In the genomic region with DNA sequence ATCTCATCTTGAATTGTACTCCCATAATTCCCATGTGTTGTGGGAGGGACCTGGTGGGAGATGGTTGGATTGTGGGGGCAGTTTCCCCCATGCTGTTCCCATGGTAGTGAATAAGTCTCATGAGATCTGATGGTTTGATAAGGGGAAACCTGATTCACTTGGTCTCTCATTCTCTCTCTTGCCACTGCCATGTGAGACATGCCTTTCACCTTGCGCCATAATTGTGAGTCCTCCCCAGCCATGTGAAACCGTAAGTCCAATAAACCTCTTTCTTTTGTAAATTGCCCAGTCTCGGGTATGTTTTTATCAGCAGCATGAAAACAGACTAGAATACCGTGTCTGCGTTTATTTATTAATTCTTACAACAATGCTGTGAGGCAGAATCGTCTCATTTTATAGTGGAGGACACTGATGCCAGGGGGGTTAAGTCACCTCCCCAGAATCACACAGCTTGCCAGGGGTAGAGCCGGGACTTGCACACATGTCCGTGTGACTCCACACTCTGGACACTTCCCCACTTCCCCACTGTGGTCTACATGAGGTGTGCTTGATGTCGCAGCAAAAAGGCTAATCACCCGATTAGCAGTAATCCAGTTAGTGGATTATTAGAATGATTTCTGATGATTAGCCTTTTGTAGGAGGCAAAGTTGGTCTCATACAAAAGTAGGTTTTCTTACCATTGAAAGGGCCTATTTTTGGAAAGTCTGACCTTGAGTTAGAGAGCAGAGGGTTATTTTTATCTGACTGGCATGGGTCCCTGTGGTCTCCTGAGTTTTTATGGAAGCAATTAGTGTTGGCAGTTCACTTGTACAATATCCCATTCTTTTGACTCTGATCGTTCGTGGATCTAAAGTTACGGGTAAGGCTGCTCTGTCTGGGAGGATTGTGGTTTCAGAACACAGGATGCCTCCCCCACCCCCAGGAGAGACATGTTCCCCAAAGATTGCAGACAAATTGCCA, we compare ENCODE assay signal across 27 cellular contexts. TPM values are rescaled to one million over a fixed set of nuclear protein-coding genes. Genes with fewer than 3 reads are reported as not detected.
DNase-seq lines count a peak whose midpoint lies in the region; ATAC-seq and TF ChIP-seq lines count a peak whose summit lies in the region.
"Had no signal": no experiment of that assay in that cellular context is flagged by ENCODE, and none has a peak within 500 bp of the region (broad histone marks: within the 10 kb centered on the region; RNA-seq: fewer than 3 reads in every experiment).

No MANE protein-coding gene starts in this region.

- peak; percentile 48 for DNase-seq in AG10803 (ENCODE audit: low read depth)
- DNase-seq in COLO829 (ENCODE audit: low spot score) = peak; percentile 45
- peak; percentile 56 for DNase-seq in myocyte (ENCODE audit: low read depth)
- DNase-seq in vagina (ENCODE audit: extremely low spot score in 2 of 2) = no peak
- no peak for DNase-seq in NCI-H345 treated with DMSO at 0.1 percent for 48 hours (lab: John Stamatoyannopoulos, UW; ENCODE audit: unreplicated experiment)
- DNase-seq: activated CD4-positive, alpha-beta memory T cell treated with anti-CD3 and anti-CD28 coated beads for 36 hours; activated CD4-positive, alpha-beta T cell treated with anti-CD3 and anti-CD28 coated beads for 1 hour; activated CD8-positive, alpha-beta memory T cell treated with anti-CD3 and anti-CD28 coated beads, Interleukin-2, amount 50 U/mL, for 4 hours; activated naive CD4-positive, alpha-beta T cell; adrenal gland; C1 segment of cervical spinal cord; dermis blood vessel endothelial cell; DMS79 treated with DMSO at 0.1 percent for 48 hours; gastrocnemius medialis; GF-D8; HCEC 1CT; kidney; lower lobe of right lung; natural killer cell; NCI-H510A treated with DMSO at 0.1 percent for 48 hours; NK-92 treated with Interleukin-12 subunit alpha and Interleukin-12 subunit beta, amount 100 ng/mL, for 24 hours; PC-3; stimulated activated naive CD8-positive, alpha-beta T cell treated with anti-CD3 and anti-CD28 coated beads, Interleukin-15, Interleukin-2, amounts not matched to agents 100 U/mL and 50 U/mL, for 24 hours had no signal

- H3K4me3 ChIP-seq in AG10803 (ENCODE audit: low read length) = no peak overlapping the region
- no peak overlapping the region for H3K4me3 ChIP-seq in vagina
- H3K4me3 ChIP-seq: adrenal gland, esophagus muscularis mucosa, gastrocnemius medialis, lower lobe of right lung, smooth muscle cell had no signal

- TF ChIP-seq POLR2A in vagina (IDR thresholded peaks at IDR 0.05) = no peak

- intact Hi-C loops in vagina (cut with DNase I) = no loop called here

- no peaks in the 10 kb centered on the region for H3K27me3 ChIP-seq in vagina
- H3K27me3 ChIP-seq: adrenal gland, esophagus muscularis mucosa, gastrocnemius medialis had no signal

- peak; percentile 70 for ATAC-seq in SK-N-SH treated with all-trans-retinoic acid at 6 μM for 48 hours
- no peak for ATAC-seq in HG02885 (IDR thresholded peaks at IDR 0.05; ENCODE audit: poor library complexity, unreplicated experiment)
- ATAC-seq: gastrocnemius medialis; lower lobe of right lung; natural killer cell; PC-3; stimulated activated naive CD8-positive, alpha-beta T cell treated with anti-CD3 and anti-CD28 coated beads, Interleukin-15, Interleukin-2, amounts not matched to agents 100 U/mL and 50 U/mL, for 24 hours had no signal

- no peak for TF ChIP-seq CTCF in AG10803 (conservative IDR thresholded peaks at IDR 0.05; ENCODE audit: low read length)
- TF ChIP-seq CTCF in vagina (IDR thresholded peaks at IDR 0.05) = no peak

- no peaks in the 10 kb centered on the region for H3K9me3 ChIP-seq in vagina
- H3K9me3 ChIP-seq: adrenal gland, esophagus muscularis mucosa, gastrocnemius medialis had no signal

- H3K4me1 ChIP-seq in vagina = no peaks in the 10 kb centered on the region
- H3K4me1 ChIP-seq: lower lobe of right lung had no signal

- H3K27ac ChIP-seq in vagina = no peak overlapping the region
- H3K27ac ChIP-seq: adrenal gland, esophagus muscularis mucosa, gastrocnemius medialis, lower lobe of right lung had no signal

- H3K36me3 ChIP-seq in vagina = no peaks in the 10 kb centered on the region
- H3K36me3 ChIP-seq: adrenal gland, esophagus muscularis mucosa, gastrocnemius medialis, lower lobe of right lung had no signal

TF ChIP-seq in SK-N-SH treated with all-trans-retinoic acid at 6 μM for 48 hours, 23 proteins besides CTCF, POLR2A, EP300 and RAD21:
- no peak for TF ChIP-seq SNAI2 (CRISPR knock-in tag; IDR thresholded peaks at IDR 0.05)
- TF ChIP-seq, protein P1, sequence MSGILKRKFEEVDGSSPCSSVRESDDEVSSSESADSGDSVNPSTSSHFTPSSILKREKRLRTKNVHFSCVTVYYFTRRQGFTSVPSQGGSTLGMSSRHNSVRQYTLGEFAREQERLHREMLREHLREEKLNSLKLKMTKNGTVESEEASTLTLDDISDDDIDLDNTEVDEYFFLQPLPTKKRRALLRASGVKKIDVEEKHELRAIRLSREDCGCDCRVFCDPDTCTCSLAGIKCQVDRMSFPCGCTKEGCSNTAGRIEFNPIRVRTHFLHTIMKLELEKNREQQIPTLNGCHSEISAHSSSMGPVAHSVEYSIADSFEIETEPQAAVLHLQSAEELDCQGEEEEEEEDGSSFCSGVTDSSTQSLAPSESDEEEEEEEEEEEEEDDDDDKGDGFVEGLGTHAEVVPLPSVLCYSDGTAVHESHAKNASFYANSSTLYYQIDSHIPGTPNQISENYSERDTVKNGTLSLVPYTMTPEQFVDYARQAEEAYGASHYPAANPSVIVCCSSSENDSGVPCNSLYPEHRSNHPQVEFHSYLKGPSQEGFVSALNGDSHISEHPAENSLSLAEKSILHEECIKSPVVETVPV (CRISPR knock-in tag; IDR thresholded peaks at IDR 0.05) = no peak

RNA-seq across cellular contexts. Expression of a gene that starts 47.4 kb away (rescaled TPM):
- total RNA-seq in myocyte (14.0 and 17.2 TPM in 2 replicates), vagina (8.1 TPM)
- 7.7 TPM for polyA plus RNA-seq in myocyte (2012)

RNA-seq across cellular contexts. Expression of a gene that starts 55.9 kb away (rescaled TPM):
- total RNA-seq in myocyte = 0.99 and 2.5 TPM in 2 replicates
- 2.1 TPM for polyA plus RNA-seq in myocyte (2012)
- total RNA-seq in vagina = 8.8 TPM

Comparison
In these comparisons a context has a peak if more than half of its experiments do, and no peak if none do; other contexts are left out.
1. DNase-seq: peak in AG10803 (single experiment), COLO829 (single experiment) and myocyte (single experiment); none in vagina (0 of 2) and NCI-H345 treated with DMSO at 0.1 percent for 48 hours (single experiment).